ENCODE assay signal across 8 cellular contexts in the genomic region with DNA sequence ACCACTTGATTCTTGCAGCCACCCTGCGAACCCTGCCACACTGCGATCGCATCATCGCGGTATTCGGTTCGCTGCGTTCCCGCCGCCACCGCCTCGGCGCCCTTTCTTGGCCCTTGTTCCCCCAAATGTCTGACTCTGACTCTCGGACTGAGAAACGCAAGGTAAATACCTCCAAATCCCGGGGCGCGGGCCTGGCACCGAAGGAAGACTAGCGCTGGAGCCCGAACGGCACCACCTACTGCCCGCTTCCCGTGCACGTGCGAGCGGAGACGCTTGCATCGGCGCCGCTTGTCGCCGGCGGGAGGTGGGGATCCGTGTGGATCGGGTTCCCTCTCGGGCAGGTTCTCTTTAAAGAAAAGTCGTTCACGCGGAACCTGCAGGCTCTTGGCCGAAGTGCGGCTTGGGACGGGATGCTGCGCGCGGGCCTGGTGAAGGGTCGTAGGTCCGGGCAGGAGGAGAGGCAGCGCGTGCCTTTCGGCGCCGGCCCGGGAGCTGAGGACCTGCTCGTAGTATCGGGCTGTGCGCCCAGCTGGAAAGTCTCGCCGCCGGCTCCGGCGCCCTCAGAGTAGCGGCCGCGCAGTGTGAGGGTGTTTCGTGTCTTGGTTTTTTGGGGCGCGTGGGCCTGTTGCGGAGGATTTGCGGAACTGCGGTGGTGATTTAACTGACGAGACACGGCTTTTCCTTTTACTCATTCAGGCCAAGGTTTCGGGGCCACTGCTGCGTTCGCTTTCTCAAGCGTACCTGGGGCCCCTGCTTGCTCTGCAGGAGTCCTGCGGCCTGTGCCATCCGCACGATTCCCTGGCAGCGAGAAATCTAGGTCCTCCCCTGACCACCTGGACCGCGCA. TPM values are rescaled to one million over a fixed set of nuclear protein-coding genes. Genes with fewer than 3 reads are reported as not detected.
A peak's percentile ranks its signal among the peaks of the same experiment; 100 is the strongest.
DNase-seq lines count a peak whose midpoint lies in the region; FAIRE-seq and TF ChIP-seq lines count a peak whose summit lies in the region.

No MANE protein-coding gene starts in this region.

- no peaks in the 10 kb centered on the region for H3K9me3 Mint-ChIP-seq in activated CD4-positive, alpha-beta memory T cell treated with anti-CD3 and anti-CD28 coated beads, Interleukin-2, amount 10 ng/mL, durations not matched to agents 7 days and 5 days

- peaks cover 0 to 9% of the 10 kb centered on the region in 2 experiments for H3K36me3 ChIP-seq in endothelial cell of umbilical vein (ENCODE audit: control insufficient read depth in 2 of 2, extremely low read depth in 1 of 2, insufficient read depth in 2 of 2, low read length in 2 of 2)
- H3K36me3 ChIP-seq in muscle layer of duodenum (ENCODE audit: control insufficient read depth in 1 of 2, insufficient read depth in 2 of 2, low read length in 2 of 2), result peaks cover 4 to 13% of the 10 kb centered on the region in 2 donors
- H3K36me3 ChIP-seq in subcutaneous abdominal adipose tissue (ENCODE audit: control insufficient read depth in 5 of 5, insufficient read depth in 5 of 5, low read length in 5 of 5), result peaks cover 6 to 14% (median 8%) of the 10 kb centered on the region in 5 donors

- in situ Hi-C loops in ACHN (cut with HindIII; ENCODE audit: low pct_ligation_motif_present, low pct_unique_long_range_greater_than_20kb, low sequenced_read_pairs), result no loop called here

- H3K4me3 ChIP-seq in endothelial cell of umbilical vein (replicated peaks in 1 of 3; ENCODE audit: insufficient read depth in 1 of 3, low read depth in 1 of 3, low read length in 3 of 3) (peak overlapping the region; percentile 18 to 93 (median 39)), muscle layer of duodenum (ENCODE audit: low read depth in 1 of 2, low read length in 2 of 2) (peak overlapping the region; percentile 72 to 95), subcutaneous abdominal adipose tissue (ENCODE audit: low read depth in 1 of 5, low read length in 5 of 5) (peak overlapping the region; percentile 77 to 90 (median 84))

- H3K27me3 ChIP-seq in endothelial cell of umbilical vein (ENCODE audit: control insufficient read depth in 2 of 2, insufficient read depth in 2 of 2, low read length in 2 of 2), result peaks cover 13 to 39% of the 10 kb centered on the region in 2 experiments
- H3K27me3 ChIP-seq in muscle layer of duodenum (ENCODE audit: low read depth, low read length), result peaks cover 20% of the 10 kb centered on the region
- H3K27me3 ChIP-seq in subcutaneous abdominal adipose tissue (ENCODE audit: control insufficient read depth in 5 of 5, insufficient read depth in 4 of 5, low read length in 5 of 5), result peaks cover 0 to 4% (median 0%) of the 10 kb centered on the region in 5 donors

- peaks cover 31% of the 10 kb centered on the region for H3K36me3 Mint-ChIP-seq in activated CD4-positive, alpha-beta memory T cell treated with anti-CD3 and anti-CD28 coated beads, Interleukin-2, amount 10 ng/mL, durations not matched to agents 7 days and 5 days (ENCODE audit: low read depth)

- peaks cover 54% of the 10 kb centered on the region for H3K27me3 Mint-ChIP-seq in activated CD4-positive, alpha-beta memory T cell treated with anti-CD3 and anti-CD28 coated beads, Interleukin-2, amount 10 ng/mL, durations not matched to agents 7 days and 5 days

- dilution Hi-C loops in endothelial cell of umbilical vein (cut with MboI; ENCODE audit: extremely low pct_ligation_motif_present, low sequenced_read_pairs), result no loop called here

- H2AFZ ChIP-seq in endothelial cell of umbilical vein (ENCODE audit: low read depth, low read length), result peak overlapping the region; percentile 87

- DNase-seq in ACHN (peak; percentile 49), GM19238 (ENCODE audit: insufficient read length, low spot score) (peak; percentile 30), NCI-H1930 (lab: John Stamatoyannopoulos, UW) (peak; percentile 32 to 40), endothelial cell of umbilical vein (ENCODE audit: low read depth, low spot score) (peak; percentile 48), amniotic stem cell (lab: John Stamatoyannopoulos, UW) (no peak)
- DNase-seq in activated CD4-positive, alpha-beta memory T cell treated with anti-CD3 and anti-CD28 coated beads, Interleukin-2, amount 10 ng/mL, durations not matched to agents 7 days and 5 days, result peak; percentile 58

- no peaks in the 10 kb centered on the region for H4K20me1 ChIP-seq in endothelial cell of umbilical vein (replicated peaks; ENCODE audit: control insufficient read depth, extremely low read depth, insufficient read depth, low read length)

- H3K4me1 ChIP-seq in endothelial cell of umbilical vein (ENCODE audit: control insufficient read depth, extremely low read depth, insufficient read depth, low read length), result peaks cover 37% of the 10 kb centered on the region
- peaks cover 4 to 38% of the 10 kb centered on the region in 2 donors for H3K4me1 ChIP-seq in muscle layer of duodenum (ENCODE audit: control insufficient read depth in 1 of 2, insufficient read depth in 2 of 2, low read length in 2 of 2)
- peaks cover 3 to 73% (median 61%) of the 10 kb centered on the region in 5 donors for H3K4me1 ChIP-seq in subcutaneous abdominal adipose tissue (ENCODE audit: control insufficient read depth in 5 of 5, insufficient read depth in 5 of 5, low read length in 5 of 5)

- TF ChIP-seq CTCF in endothelial cell of umbilical vein (IDR thresholded peaks at IDR 0.05; ENCODE audit: extremely low read depth in 1 of 2, insufficient read depth in 1 of 2, low read depth in 1 of 2, low read length in 2 of 2), result no peak

- H3K4me3 Mint-ChIP-seq in activated CD4-positive, alpha-beta memory T cell treated with anti-CD3 and anti-CD28 coated beads, Interleukin-2, amount 10 ng/mL, durations not matched to agents 7 days and 5 days, result peak overlapping the region; percentile 89

- BruUV-seq in endothelial cell of umbilical vein (replicated peaks; lab: Mats Ljungman, UMichigan), result TSS peak; percentile 41

- H3K9me3 ChIP-seq in endothelial cell of umbilical vein (replicated peaks; ENCODE audit: control insufficient read depth, insufficient read depth, low read length) (no peaks in the 10 kb centered on the region), muscle layer of duodenum (ENCODE audit: control insufficient read depth in 1 of 2, low read length in 2 of 2) (no peaks in the 10 kb centered on the region), subcutaneous abdominal adipose tissue (ENCODE audit: control insufficient read depth in 5 of 5, low read length in 5 of 5) (no peaks in the 10 kb centered on the region)

- TF ChIP-seq POLR2A in endothelial cell of umbilical vein (IDR thresholded peaks at IDR 0.05; ENCODE audit: low read depth, low read length), result no peak

- intact Hi-C loops in endothelial cell of umbilical vein (cut with micrococcal nuclease), result loop anchor here (2.0 to 5.0 kb wide), 2 partner anchors 28 to 371 kb away; no protein-coding TSS in a partner anchor

- no peaks in the 10 kb centered on the region for H3K9me1 ChIP-seq in endothelial cell of umbilical vein (replicated peaks; ENCODE audit: control insufficient read depth, extremely low read depth, insufficient read depth, low read length)

- POLR2A ChIA-PET in activated CD4-positive, alpha-beta memory T cell treated with anti-CD3 and anti-CD28 coated beads, Interleukin-2, amount 10 ng/mL, durations not matched to agents 7 days and 5 days (lab: Charles Lee), result interaction anchor here (0.5 to 1.6 kb wide), 6 partner anchors 9 to 443 kb away, joined by 3 to 7 read pairs (median 3); partner anchors contain the start of gene BUB1
- POLR2A ChIA-PET in endothelial cell of umbilical vein (lab: Charles Lee), result interaction anchor here (0.6 to 1.7 kb wide), 12 partner anchors 10 to 582 kb away, joined by 3 to 9 read pairs (median 3); no protein-coding TSS in a partner anchor

- no peak overlapping the region for H3K27ac ChIP-seq in endothelial cell of umbilical vein (ENCODE audit: insufficient read depth, low read depth, low read length)
- peak overlapping the region; percentile 31 for H3K27ac ChIP-seq in muscle layer of duodenum (ENCODE audit: low read length)
- peak overlapping the region; percentile 16 for H3K27ac ChIP-seq in subcutaneous abdominal adipose tissue (ENCODE audit: low read depth, low read length)

- FAIRE-seq in endothelial cell of umbilical vein (lab: Jason Lieb, UNC), result peak; percentile 47

- peaks cover 52% of the 10 kb centered on the region for H3K4me1 Mint-ChIP-seq in activated CD4-positive, alpha-beta memory T cell treated with anti-CD3 and anti-CD28 coated beads, Interleukin-2, amount 10 ng/mL, durations not matched to agents 7 days and 5 days

- peak overlapping the region; percentile 49 for H3K4me2 ChIP-seq in endothelial cell of umbilical vein (ENCODE audit: insufficient read depth, low read length)

- H3K79me2 ChIP-seq in endothelial cell of umbilical vein (ENCODE audit: control insufficient read depth, insufficient read depth, low read length), result no peaks in the 10 kb centered on the region

- peak overlapping the region; percentile 70 for H3K27ac Mint-ChIP-seq in activated CD4-positive, alpha-beta memory T cell treated with anti-CD3 and anti-CD28 coated beads, Interleukin-2, amount 10 ng/mL, durations not matched to agents 7 days and 5 days

- CTCF ChIA-PET in activated CD4-positive, alpha-beta memory T cell treated with anti-CD3 and anti-CD28 coated beads, Interleukin-2, amount 10 ng/mL, durations not matched to agents 7 days and 5 days (lab: Charles Lee), result interaction anchor here (0.6 to 1.6 kb wide), 4 partner anchors 51 to 579 kb away, joined by 3 to 7 read pairs (median 4); no protein-coding TSS in a partner anchor
- CTCF ChIA-PET in endothelial cell of umbilical vein (lab: Charles Lee), result interaction anchor here (0.8 to 1.7 kb wide), 8 partner anchors 9 to 578 kb away, joined by 3 to 10 read pairs (median 3); no protein-coding TSS in a partner anchor

- H3K9ac ChIP-seq in endothelial cell of umbilical vein (replicated peaks; ENCODE audit: extremely low read depth, insufficient read depth, low read length) (peak overlapping the region; percentile 42), subcutaneous abdominal adipose tissue (ENCODE audit: low read length in 5 of 5) (peak overlapping the region in 4 of 5 donors; percentile 59 to 78 (median 70))

TF ChIP-seq in endothelial cell of umbilical vein, 7 proteins besides CTCF, POLR2A, EP300 and RAD21 (continues in another document):
- TF ChIP-seq GATA2 (IDR thresholded peaks at IDR 0.05; ENCODE audit: insufficient read depth, insufficient read length, low read depth, low read length) (no peak), FOS (IDR thresholded peaks at IDR 0.05; ENCODE audit: borderline replicate concordance, insufficient read depth, low read length) (no peak)

RNA-seq across cellular contexts. Expression of gene BCL2L11, which starts 0.5 kb away (rescaled TPM):
- total RNA-seq in activated CD4-positive, alpha-beta memory T cell treated with anti-CD3 and anti-CD28 coated beads, Interleukin-2, amount 10 ng/mL, durations not matched to agents 7 days and 5 days, result 10 to 100 TPM; 11.1 to 11.4 TPM
- total RNA-seq in endothelial cell of umbilical vein, result 22.2 and 26.6 TPM in 2 replicates
- 12.9 and 21.7 TPM in 2 replicates for polyA plus RNA-seq in endothelial cell of umbilical vein
- 9.2 and 9.7 TPM in 2 replicates for polyA plus RNA-seq in endothelial cell of umbilical vein (2011; cell fraction: cytosol; rRNA removed)
- polyA plus RNA-seq in endothelial cell of umbilical vein (2011; cell fraction: nucleus; rRNA removed), result 40.3 and 48.4 TPM in 2 replicates
- polyA plus RNA-seq in endothelial cell of umbilical vein (2012), result 4.3 and 7.0 TPM in 2 replicates
- 29.3 and 38.0 TPM in 2 replicates for polyA minus RNA-seq in endothelial cell of umbilical vein
- 7.2 TPM for polyA minus RNA-seq in endothelial cell of umbilical vein (2011; cell fraction: cytosol; rRNA and poly(A)+ RNA removed)
- polyA minus RNA-seq in endothelial cell of umbilical vein (2011; cell fraction: nucleus; rRNA and poly(A)+ RNA removed), result 121 and 193 TPM in 2 replicates
